Comparison of ENCODE assay signal across 1 cellular context in the genomic region with DNA sequence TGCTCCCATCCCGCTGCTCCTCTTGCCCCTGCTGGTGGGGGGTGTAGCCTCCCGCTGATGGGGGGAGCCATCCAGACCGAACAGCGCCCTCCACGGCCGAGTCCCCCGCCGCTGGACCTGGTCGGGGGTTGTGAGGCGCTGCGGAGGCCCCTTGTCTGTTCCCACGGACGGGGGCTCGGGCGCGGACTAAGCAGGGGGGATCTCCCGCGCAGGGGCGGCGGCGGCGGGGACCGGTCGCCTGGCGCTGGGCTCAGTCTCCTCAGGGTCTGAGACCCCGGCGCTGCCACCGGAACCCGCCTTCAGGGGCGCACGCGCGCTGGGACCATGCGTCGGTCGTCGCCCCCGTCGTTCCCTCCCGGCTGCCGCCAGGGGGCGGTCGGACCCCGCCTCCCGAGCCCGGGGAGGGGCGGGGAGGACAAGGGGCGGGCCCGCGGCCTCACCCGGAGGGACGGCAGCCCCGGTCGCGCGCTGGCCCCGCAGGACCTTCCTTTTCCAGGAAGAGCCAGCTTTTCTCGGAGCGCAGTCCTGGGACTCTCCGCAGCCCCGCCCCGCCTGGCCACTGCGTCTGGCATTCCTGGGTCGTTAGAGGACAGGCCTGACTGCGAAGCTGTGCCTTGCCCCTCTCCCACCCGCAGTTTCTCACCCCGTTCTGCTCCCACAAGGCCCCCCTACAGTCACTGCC.
TF ChIP-seq lines count a peak whose summit lies in the region.

No MANE protein-coding gene starts in this region.

TF ChIP-seq in HepG2, 621 proteins besides CTCF, POLR2A, EP300 and RAD21 (continues in another document):
- 0 out of 2 replicates have a peak, but pooled peaks have one; percentile 54 for TF ChIP-seq ZNF468 (CRISPR knock-in tag; IDR thresholded peaks at IDR 0.05)
- no peak for TF ChIP-seq ZNF790 (CRISPR knock-in tag; IDR thresholded peaks at IDR 0.05; ENCODE audit: borderline replicate concordance)
- no peak for TF ChIP-seq ZNF646 (CRISPR knock-in tag; IDR thresholded peaks at IDR 0.05)
- no peak for TF ChIP-seq NFE2L1 (CRISPR knock-in tag; IDR thresholded peaks at IDR 0.05; ENCODE audit: borderline replicate concordance)
- TF ChIP-seq ZNF792 (CRISPR knock-in tag; IDR thresholded peaks at IDR 0.05) = peak; percentile 50; the same call in 1 of the 2 replicates
- TF ChIP-seq, protein P1, sequence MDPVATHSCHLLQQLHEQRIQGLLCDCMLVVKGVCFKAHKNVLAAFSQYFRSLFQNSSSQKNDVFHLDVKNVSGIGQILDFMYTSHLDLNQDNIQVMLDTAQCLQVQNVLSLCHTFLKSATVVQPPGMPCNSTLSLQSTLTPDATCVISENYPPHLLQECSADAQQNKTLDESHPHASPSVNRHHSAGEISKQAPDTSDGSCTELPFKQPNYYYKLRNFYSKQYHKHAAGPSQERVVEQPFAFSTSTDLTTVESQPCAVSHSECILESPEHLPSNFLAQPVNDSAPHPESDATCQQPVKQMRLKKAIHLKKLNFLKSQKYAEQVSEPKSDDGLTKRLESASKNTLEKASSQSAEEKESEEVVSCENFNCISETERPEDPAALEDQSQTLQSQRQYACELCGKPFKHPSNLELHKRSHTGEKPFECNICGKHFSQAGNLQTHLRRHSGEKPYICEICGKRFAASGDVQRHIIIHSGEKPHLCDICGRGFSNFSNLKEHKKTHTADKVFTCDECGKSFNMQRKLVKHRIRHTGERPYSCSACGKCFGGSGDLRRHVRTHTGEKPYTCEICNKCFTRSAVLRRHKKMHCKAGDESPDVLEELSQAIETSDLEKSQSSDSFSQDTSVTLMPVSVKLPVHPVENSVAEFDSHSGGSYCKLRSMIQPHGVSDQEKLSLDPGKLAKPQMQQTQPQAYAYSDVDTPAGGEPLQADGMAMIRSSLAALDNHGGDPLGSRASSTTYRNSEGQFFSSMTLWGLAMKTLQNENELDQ (CRISPR knock-in tag; IDR thresholded peaks at IDR 0.05; ENCODE audit: borderline replicate concordance) = no peak
- no peak for TF ChIP-seq ZNF484 (CRISPR knock-in tag; IDR thresholded peaks at IDR 0.05; ENCODE audit: borderline replicate concordance, low read depth)
- peak; percentile 62 for TF ChIP-seq ZNF563 (CRISPR knock-in tag; IDR thresholded peaks at IDR 0.05)
- TF ChIP-seq CENPT (CRISPR knock-in tag; IDR thresholded peaks at IDR 0.05; ENCODE audit: low read depth) = 0 out of 2 replicates have a peak, but pooled peaks have one; percentile 66
- TF ChIP-seq, protein P2, sequence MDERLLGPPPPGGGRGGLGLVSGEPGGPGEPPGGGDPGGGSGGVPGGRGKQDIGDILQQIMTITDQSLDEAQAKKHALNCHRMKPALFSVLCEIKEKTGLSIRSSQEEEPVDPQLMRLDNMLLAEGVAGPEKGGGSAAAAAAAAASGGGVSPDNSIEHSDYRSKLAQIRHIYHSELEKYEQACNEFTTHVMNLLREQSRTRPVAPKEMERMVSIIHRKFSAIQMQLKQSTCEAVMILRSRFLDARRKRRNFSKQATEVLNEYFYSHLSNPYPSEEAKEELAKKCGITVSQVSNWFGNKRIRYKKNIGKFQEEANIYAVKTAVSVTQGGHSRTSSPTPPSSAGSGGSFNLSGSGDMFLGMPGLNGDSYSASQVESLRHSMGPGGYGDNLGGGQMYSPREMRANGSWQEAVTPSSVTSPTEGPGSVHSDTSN (CRISPR knock-in tag; IDR thresholded peaks at IDR 0.05) = no peak
- TF ChIP-seq, protein P3, sequence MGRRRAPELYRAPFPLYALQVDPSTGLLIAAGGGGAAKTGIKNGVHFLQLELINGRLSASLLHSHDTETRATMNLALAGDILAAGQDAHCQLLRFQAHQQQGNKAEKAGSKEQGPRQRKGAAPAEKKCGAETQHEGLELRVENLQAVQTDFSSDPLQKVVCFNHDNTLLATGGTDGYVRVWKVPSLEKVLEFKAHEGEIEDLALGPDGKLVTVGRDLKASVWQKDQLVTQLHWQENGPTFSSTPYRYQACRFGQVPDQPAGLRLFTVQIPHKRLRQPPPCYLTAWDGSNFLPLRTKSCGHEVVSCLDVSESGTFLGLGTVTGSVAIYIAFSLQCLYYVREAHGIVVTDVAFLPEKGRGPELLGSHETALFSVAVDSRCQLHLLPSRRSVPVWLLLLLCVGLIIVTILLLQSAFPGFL (CRISPR knock-in tag; IDR thresholded peaks at IDR 0.05) = no peak
- TF ChIP-seq ZMYM3 (CRISPR knock-in tag; IDR thresholded peaks at IDR 0.05) = no peak
- no peak for TF ChIP-seq ZNF432 (CRISPR knock-in tag; IDR thresholded peaks at IDR 0.05; ENCODE audit: borderline replicate concordance)
- no peak for TF ChIP-seq KLF15 (CRISPR knock-in tag; IDR thresholded peaks at IDR 0.05; ENCODE audit: borderline replicate concordance)
- TF ChIP-seq ARNT2 (CRISPR knock-in tag; IDR thresholded peaks at IDR 0.05; ENCODE audit: low read depth) = peak; percentile 29
- no peak for TF ChIP-seq HNF4G (IDR thresholded peaks at IDR 0.05; ENCODE audit: borderline replicate concordance, low read depth, low read length)
- TF ChIP-seq HNF4G (CRISPR knock-in tag; IDR thresholded peaks at IDR 0.05; ENCODE audit: borderline replicate concordance, low read depth) = peak; percentile 60; the same call in 1 of the 2 replicates
- TF ChIP-seq TFDP1 (CRISPR knock-in tag; IDR thresholded peaks at IDR 0.05; ENCODE audit: borderline replicate concordance) = peak; percentile 24; the same call in 1 of the 2 replicates
- no peak for TF ChIP-seq TBL1XR1 (IDR thresholded peaks at IDR 0.05; ENCODE audit: borderline replicate concordance, low read length, partially characterized antibody)
- TF ChIP-seq AGO2 (optimal IDR thresholded peaks at IDR 0.05; ENCODE audit: low read depth, low read length) = no peak
- no peak; the same call in 1 of the 2 replicates for TF ChIP-seq CENPBD1 (CRISPR knock-in tag; IDR thresholded peaks at IDR 0.05; ENCODE audit: borderline replicate concordance, low read depth)
- TF ChIP-seq GATAD2A (CRISPR knock-in tag; IDR thresholded peaks at IDR 0.05) = no peak
- TF ChIP-seq BRCA1 (CRISPR knock-in tag; IDR thresholded peaks at IDR 0.05) = no peak
- TF ChIP-seq, protein P4, sequence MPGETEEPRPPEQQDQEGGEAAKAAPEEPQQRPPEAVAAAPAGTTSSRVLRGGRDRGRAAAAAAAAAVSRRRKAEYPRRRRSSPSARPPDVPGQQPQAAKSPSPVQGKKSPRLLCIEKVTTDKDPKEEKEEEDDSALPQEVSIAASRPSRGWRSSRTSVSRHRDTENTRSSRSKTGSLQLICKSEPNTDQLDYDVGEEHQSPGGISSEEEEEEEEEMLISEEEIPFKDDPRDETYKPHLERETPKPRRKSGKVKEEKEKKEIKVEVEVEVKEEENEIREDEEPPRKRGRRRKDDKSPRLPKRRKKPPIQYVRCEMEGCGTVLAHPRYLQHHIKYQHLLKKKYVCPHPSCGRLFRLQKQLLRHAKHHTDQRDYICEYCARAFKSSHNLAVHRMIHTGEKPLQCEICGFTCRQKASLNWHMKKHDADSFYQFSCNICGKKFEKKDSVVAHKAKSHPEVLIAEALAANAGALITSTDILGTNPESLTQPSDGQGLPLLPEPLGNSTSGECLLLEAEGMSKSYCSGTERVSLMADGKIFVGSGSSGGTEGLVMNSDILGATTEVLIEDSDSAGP (CRISPR knock-in tag; IDR thresholded peaks at IDR 0.05; ENCODE audit: borderline replicate concordance) = peak; percentile 73
- TF ChIP-seq ZNF335 (CRISPR knock-in tag; IDR thresholded peaks at IDR 0.05) = no peak
- no peak for TF ChIP-seq SMAD9 (CRISPR knock-in tag; IDR thresholded peaks at IDR 0.05)
- TF ChIP-seq ZNF691 (CRISPR knock-in tag; IDR thresholded peaks at IDR 0.05; ENCODE audit: borderline replicate concordance, low read depth) = peak; percentile 80
- TF ChIP-seq SRSF1 (optimal IDR thresholded peaks at IDR 0.05; ENCODE audit: low read depth, low read length) = peak; percentile 85
- no peak for TF ChIP-seq TSC22D2 (CRISPR knock-in tag; IDR thresholded peaks at IDR 0.05; ENCODE audit: borderline replicate concordance)
- TF ChIP-seq HES4 (CRISPR knock-in tag; IDR thresholded peaks at IDR 0.05; ENCODE audit: borderline replicate concordance) = 0 out of 2 replicates have a peak, but pooled peaks have one; percentile 17
- TF ChIP-seq E2F2 (CRISPR knock-in tag; IDR thresholded peaks at IDR 0.05; ENCODE audit: borderline replicate concordance) = 0 out of 2 replicates have a peak, but pooled peaks have one; percentile 20
- TF ChIP-seq ZNF331 (CRISPR knock-in tag; IDR thresholded peaks at IDR 0.05) = peak; percentile 59
- TF ChIP-seq, protein P5, sequence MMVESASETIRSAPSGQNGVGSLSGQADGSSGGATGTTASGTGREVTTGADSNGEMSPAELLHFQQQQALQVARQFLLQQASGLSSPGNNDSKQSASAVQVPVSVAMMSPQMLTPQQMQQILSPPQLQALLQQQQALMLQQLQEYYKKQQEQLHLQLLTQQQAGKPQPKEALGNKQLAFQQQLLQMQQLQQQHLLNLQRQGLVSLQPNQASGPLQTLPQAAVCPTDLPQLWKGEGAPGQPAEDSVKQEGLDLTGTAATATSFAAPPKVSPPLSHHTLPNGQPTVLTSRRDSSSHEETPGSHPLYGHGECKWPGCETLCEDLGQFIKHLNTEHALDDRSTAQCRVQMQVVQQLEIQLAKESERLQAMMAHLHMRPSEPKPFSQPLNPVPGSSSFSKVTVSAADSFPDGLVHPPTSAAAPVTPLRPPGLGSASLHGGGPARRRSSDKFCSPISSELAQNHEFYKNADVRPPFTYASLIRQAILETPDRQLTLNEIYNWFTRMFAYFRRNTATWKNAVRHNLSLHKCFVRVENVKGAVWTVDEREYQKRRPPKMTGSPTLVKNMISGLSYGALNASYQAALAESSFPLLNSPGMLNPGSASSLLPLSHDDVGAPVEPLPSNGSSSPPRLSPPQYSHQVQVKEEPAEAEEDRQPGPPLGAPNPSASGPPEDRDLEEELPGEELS (CRISPR knock-in tag; IDR thresholded peaks at IDR 0.05) = 0 out of 2 replicates have a peak, but pooled peaks have one; percentile 21
- peak; percentile 80; the same call in 1 of the 2 replicates for TF ChIP-seq MED1 (CRISPR knock-in tag; IDR thresholded peaks at IDR 0.05)
- TF ChIP-seq NCOA1 (CRISPR knock-in tag; IDR thresholded peaks at IDR 0.05) = peak; percentile 77; the same call in 1 of the 2 replicates
- peak; percentile 22; the same call in 1 of the 2 replicates for TF ChIP-seq ARHGAP35 (CRISPR knock-in tag; IDR thresholded peaks at IDR 0.05; ENCODE audit: borderline replicate concordance)
- TF ChIP-seq ZNF709 (CRISPR knock-in tag; IDR thresholded peaks at IDR 0.05) = no peak; the same call in 1 of the 2 replicates
- no peak for TF ChIP-seq ZFAT (CRISPR knock-in tag; conservative IDR thresholded peaks at IDR 0.05)
